ENCODE assay signal across 10 cellular contexts in genomic region chr6:14924126-14925024, GRCh38.
DNase-seq lines count a peak whose midpoint lies in the region; ATAC-seq lines count a peak whose summit lies in the region.
"Had no signal": no experiment of that assay in that cellular context is flagged by ENCODE, and none has a peak within 500 bp of the region (broad histone marks: within the 10 kb centered on the region; RNA-seq: fewer than 3 reads in every experiment).

No MANE protein-coding gene starts in this region.

- DNase-seq in COLO668 (lab: John Stamatoyannopoulos, UW; ENCODE audit: unreplicated experiment) (peak; percentile 83), NCI-H1694 (lab: John Stamatoyannopoulos, UW) (peak; percentile 9), NCI-H82 treated with DMSO at 0.1 percent for 48 hours (lab: John Stamatoyannopoulos, UW; ENCODE audit: unreplicated experiment) (peak; percentile 88), iPS-NIHi7 (ENCODE audit: extremely low spot score) (peak; percentile 82), NCI-H1105 (lab: John Stamatoyannopoulos, UW) (no peak), dedifferentiated amniotic fluid mesenchymal stem cell (ENCODE audit: extremely low spot score) (no peak), hepatic stellate cell (ENCODE audit: low spot score) (no peak)
- DNase-seq: effector CD8-positive, alpha-beta T cell; tibial artery had no signal

- no peak for ATAC-seq in HG02610 (IDR thresholded peaks at IDR 0.05; ENCODE audit: unreplicated experiment)

Comparison
In these comparisons a context has a peak if more than half of its experiments do, and no peak if none do; other contexts are left out.
1. DNase-seq: peak in COLO668 (single experiment), NCI-H1694 (single experiment), NCI-H82 treated with DMSO at 0.1 percent for 48 hours (single experiment) and iPS-NIHi7 (single experiment); none in NCI-H1105 (single experiment), dedifferentiated amniotic fluid mesenchymal stem cell (single experiment) and hepatic stellate cell (single experiment).